Comparison of ENCODE assay signal across 17 cellular contexts in the genomic region with DNA sequence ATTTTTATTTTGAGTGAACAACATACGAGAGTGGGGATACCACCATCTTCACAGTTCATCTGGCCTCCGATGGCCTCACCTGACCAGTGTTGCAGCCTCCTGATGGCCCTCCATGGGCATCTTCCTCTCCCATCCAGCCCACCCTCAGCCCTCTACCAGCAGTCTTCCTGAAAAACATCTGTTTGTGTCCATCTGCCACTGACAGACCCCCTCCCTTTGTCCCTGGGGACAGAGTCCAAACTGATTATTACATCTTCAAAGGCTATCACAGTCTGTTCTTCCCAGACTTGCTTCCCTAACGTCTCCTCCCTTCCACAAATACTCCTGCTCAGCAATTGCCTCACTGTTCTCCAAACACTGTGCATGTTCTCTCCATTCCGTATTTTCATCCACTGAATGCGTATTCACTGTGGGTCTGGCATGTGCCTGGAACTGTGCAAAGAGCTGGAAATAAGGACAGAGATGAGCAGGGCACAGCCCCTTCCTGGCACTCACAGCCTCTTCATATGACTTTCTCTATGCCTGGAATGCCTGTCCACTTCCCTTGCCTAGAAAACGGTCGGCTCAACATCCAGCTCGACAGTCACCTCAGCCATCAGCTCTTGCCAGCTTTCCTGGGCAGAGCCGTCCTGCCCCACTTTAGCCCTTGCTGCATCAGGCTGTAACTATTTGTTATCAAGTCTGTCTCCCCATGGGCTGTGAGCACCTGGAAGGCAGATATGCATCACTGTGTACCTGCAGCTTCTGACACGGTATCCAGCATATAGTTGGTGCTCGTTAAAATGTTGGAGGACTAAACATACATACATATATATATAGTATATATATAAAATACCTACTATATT. TPM values are rescaled to one million over a fixed set of nuclear protein-coding genes. Genes with fewer than 3 reads are reported as not detected.
DNase-seq lines count a peak whose midpoint lies in the region; ATAC-seq and TF ChIP-seq lines count a peak whose summit lies in the region.
"Had no signal": no experiment of that assay in that cellular context is flagged by ENCODE, and none has a peak within 500 bp of the region (broad histone marks: within the 10 kb centered on the region; RNA-seq: fewer than 3 reads in every experiment).

No MANE protein-coding gene starts in this region.

- H3K4me3 ChIP-seq in neural progenitor cell = no peak overlapping the region
- H3K4me3 ChIP-seq: HAP-1 had no signal

- DNase-seq in activated CD8-positive, alpha-beta memory T cell treated with anti-CD3 and anti-CD28 coated beads, Interleukin-2, amount 10 ng/mL, durations not matched to agents 7 days and 5 days = peak; percentile 27
- DNase-seq in activated CD8-positive, alpha-beta memory T cell treated with anti-CD3 and anti-CD28 coated beads, Interleukin-2, amount 50 U/mL, for 4 hours = no peak
- DNase-seq in NCI-H524 treated with DMSO at 0.1 percent for 48 hours (lab: John Stamatoyannopoulos, UW) (peak; percentile 60), neural progenitor cell (ENCODE audit: low spot score) (no peak), NCI-H2196 (lab: John Stamatoyannopoulos, UW; ENCODE audit: unreplicated experiment) (no peak), mucosa of gallbladder (ENCODE audit: low spot score) (no peak)
- no peak for DNase-seq in activated CD8-positive, alpha-beta T cell treated with anti-CD3 and anti-CD28 coated beads for 36 hours
- DNase-seq in naive thymus-derived CD8-positive, alpha-beta T cell = no peak
- DNase-seq: COR-L47, NCI-H1105, NCI-H1694, NCI-H446, NCI-H774, Right ventricle myocardium superior had no signal

- peaks cover 3% of the 10 kb centered on the region for H3F3A ChIP-seq in neural progenitor cell (ENCODE audit: low read depth)

- no peaks in the 10 kb centered on the region for H3K79me2 ChIP-seq in neural progenitor cell (ENCODE audit: low read depth)

- no peak for ATAC-seq in activated CD8-positive, alpha-beta memory T cell treated with anti-CD3 and anti-CD28 coated beads, Interleukin-2, amount 10 ng/mL, durations not matched to agents 7 days and 5 days
- ATAC-seq in activated CD8-positive, alpha-beta T cell treated with anti-CD3 and anti-CD28 coated beads for 36 hours = no peak
- no peak for ATAC-seq in naive thymus-derived CD8-positive, alpha-beta T cell

- H2AFZ ChIP-seq in neural progenitor cell (replicated peaks) = no peak overlapping the region

- no peak overlapping the region for H3K4me3 Mint-ChIP-seq in activated CD8-positive, alpha-beta memory T cell treated with anti-CD3 and anti-CD28 coated beads, Interleukin-2, amount 10 ng/mL, durations not matched to agents 7 days and 5 days
- H3K4me3 Mint-ChIP-seq in activated CD8-positive, alpha-beta T cell treated with anti-CD3 and anti-CD28 coated beads for 36 hours = no peak overlapping the region
- peak overlapping the region; percentile 2 for H3K4me3 Mint-ChIP-seq in neural progenitor cell
- no peak overlapping the region for H3K4me3 Mint-ChIP-seq in naive thymus-derived CD8-positive, alpha-beta T cell
- H3K4me3 Mint-ChIP-seq: IgD-negative memory B cell had no signal

- H3K27ac ChIP-seq in neural progenitor cell = no peak overlapping the region
- H3K27ac ChIP-seq: C4-2B had no signal

- H3K27me3 ChIP-seq in neural progenitor cell = peaks cover 60% of the 10 kb centered on the region

- CTCF ChIA-PET in activated CD8-positive, alpha-beta memory T cell treated with anti-CD3 and anti-CD28 coated beads, Interleukin-2, amount 10 ng/mL, durations not matched to agents 7 days and 5 days (lab: Charles Lee) = no interaction called here
- CTCF ChIA-PET in activated CD8-positive, alpha-beta T cell treated with anti-CD3 and anti-CD28 coated beads for 36 hours (lab: Charles Lee) = no interaction called here

- H3K9me3 ChIP-seq in neural progenitor cell (ENCODE audit: low read depth) = no peaks in the 10 kb centered on the region
- H3K9me3 ChIP-seq: HAP-1 had no signal

- peaks cover 36% of the 10 kb centered on the region for H3K4me1 Mint-ChIP-seq in activated CD8-positive, alpha-beta memory T cell treated with anti-CD3 and anti-CD28 coated beads, Interleukin-2, amount 10 ng/mL, durations not matched to agents 7 days and 5 days
- peaks cover 40% of the 10 kb centered on the region for H3K4me1 Mint-ChIP-seq in activated CD8-positive, alpha-beta T cell treated with anti-CD3 and anti-CD28 coated beads for 36 hours (ENCODE audit: low read depth)
- peaks cover 20% of the 10 kb centered on the region for H3K4me1 Mint-ChIP-seq in neural progenitor cell
- peaks cover 3 to 21% (median 14%) of the 10 kb centered on the region in 4 donors for H3K4me1 Mint-ChIP-seq in naive thymus-derived CD8-positive, alpha-beta T cell

- H4K20me1 ChIP-seq in neural progenitor cell (ENCODE audit: low read depth) = no peaks in the 10 kb centered on the region

- intact Hi-C loops in activated CD8-positive, alpha-beta T cell treated with anti-CD3 and anti-CD28 coated beads for 36 hours (cut with micrococcal nuclease) = no loop called here

- TF ChIP-seq CTCF in activated CD8-positive, alpha-beta T cell treated with anti-CD3 and anti-CD28 coated beads for 36 hours (IDR thresholded peaks at IDR 0.05) = no peak
- TF ChIP-seq CTCF in neural progenitor cell (IDR thresholded peaks at IDR 0.05) = no peak

- H3K36me3 Mint-ChIP-seq in activated CD8-positive, alpha-beta memory T cell treated with anti-CD3 and anti-CD28 coated beads, Interleukin-2, amount 10 ng/mL, durations not matched to agents 7 days and 5 days = peaks cover 9% of the 10 kb centered on the region
- no peaks in the 10 kb centered on the region for H3K36me3 Mint-ChIP-seq in activated CD8-positive, alpha-beta T cell treated with anti-CD3 and anti-CD28 coated beads for 36 hours (ENCODE audit: low read depth)
- H3K36me3 Mint-ChIP-seq in neural progenitor cell = no peaks in the 10 kb centered on the region
- no peaks in the 10 kb centered on the region for H3K36me3 Mint-ChIP-seq in naive thymus-derived CD8-positive, alpha-beta T cell
- H3K36me3 Mint-ChIP-seq: IgD-negative memory B cell had no signal

- no peaks in the 10 kb centered on the region for H3K36me3 ChIP-seq in neural progenitor cell
- H3K36me3 ChIP-seq: HAP-1 had no signal

- H3K9ac ChIP-seq in neural progenitor cell = no peak overlapping the region

- peaks cover 46% of the 10 kb centered on the region for H3K27me3 Mint-ChIP-seq in activated CD8-positive, alpha-beta memory T cell treated with anti-CD3 and anti-CD28 coated beads, Interleukin-2, amount 10 ng/mL, durations not matched to agents 7 days and 5 days
- H3K27me3 Mint-ChIP-seq in activated CD8-positive, alpha-beta T cell treated with anti-CD3 and anti-CD28 coated beads for 36 hours = peaks cover 33% of the 10 kb centered on the region
- peaks cover 11% of the 10 kb centered on the region for H3K27me3 Mint-ChIP-seq in neural progenitor cell (ENCODE audit: insufficient read depth, low read depth)
- H3K27me3 Mint-ChIP-seq in naive thymus-derived CD8-positive, alpha-beta T cell = peaks cover 19 to 46% (median 38%) of the 10 kb centered on the region in 5 donors

- H3K4me1 ChIP-seq in neural progenitor cell = peaks cover 5% of the 10 kb centered on the region

- H3K9me3 Mint-ChIP-seq in activated CD8-positive, alpha-beta memory T cell treated with anti-CD3 and anti-CD28 coated beads, Interleukin-2, amount 10 ng/mL, durations not matched to agents 7 days and 5 days (ENCODE audit: low read depth) = no peaks in the 10 kb centered on the region
- no peaks in the 10 kb centered on the region for H3K9me3 Mint-ChIP-seq in activated CD8-positive, alpha-beta T cell treated with anti-CD3 and anti-CD28 coated beads for 36 hours
- no peaks in the 10 kb centered on the region for H3K9me3 Mint-ChIP-seq in neural progenitor cell
- H3K9me3 Mint-ChIP-seq in naive thymus-derived CD8-positive, alpha-beta T cell = no peaks in the 10 kb centered on the region

- no peak overlapping the region for H3K27ac Mint-ChIP-seq in activated CD8-positive, alpha-beta memory T cell treated with anti-CD3 and anti-CD28 coated beads, Interleukin-2, amount 10 ng/mL, durations not matched to agents 7 days and 5 days
- H3K27ac Mint-ChIP-seq in activated CD8-positive, alpha-beta T cell treated with anti-CD3 and anti-CD28 coated beads for 36 hours = peak overlapping the region; percentile 0
- no peak overlapping the region for H3K27ac Mint-ChIP-seq in neural progenitor cell
- H3K27ac Mint-ChIP-seq in naive thymus-derived CD8-positive, alpha-beta T cell = no peak overlapping the region
- H3K27ac Mint-ChIP-seq: IgD-negative memory B cell had no signal

- H3K4me2 ChIP-seq in neural progenitor cell = no peak overlapping the region

- POLR2A ChIA-PET in activated CD8-positive, alpha-beta T cell treated with anti-CD3 and anti-CD28 coated beads for 36 hours (lab: Charles Lee) = interaction anchor here (1.0 to 2.3 kb wide), 2 partner anchors 8 to 33 kb away, joined by 3 to 6 read pairs; a partner anchor contains a TSS
- POLR2A ChIA-PET in naive thymus-derived CD8-positive, alpha-beta T cell (lab: Charles Lee) = no interaction called here

RNA-seq across cellular contexts. Expression of a gene that starts 8.3 kb away (rescaled TPM):
- total RNA-seq in activated CD8-positive, alpha-beta memory T cell treated with anti-CD3 and anti-CD28 coated beads, Interleukin-2, amount 10 ng/mL, durations not matched to agents 7 days and 5 days = 10 to 100 TPM; 21.3 to 36.5 TPM
- total RNA-seq in activated CD8-positive, alpha-beta T cell treated with anti-CD3 and anti-CD28 coated beads for 36 hours = 10 to 100 TPM; 35.4 to 41.3 TPM
- 7.2 and 7.8 TPM in 2 replicates for total RNA-seq in neural progenitor cell (ENCODE audit: low replicate concordance)
- 1 to 10 TPM; 1.4 to 1.8 TPM for total RNA-seq in naive thymus-derived CD8-positive, alpha-beta T cell
- polyA plus RNA-seq in naive thymus-derived CD8-positive, alpha-beta T cell = not detected
- 17.3 TPM for total RNA-seq in mucosa of gallbladder

Comparison
In these comparisons a context has a peak if more than half of its experiments do, and no peak if none do; other contexts are left out.
1. DNase-seq: peak in activated CD8-positive, alpha-beta memory T cell treated with anti-CD3 and anti-CD28 coated beads, Interleukin-2, amount 10 ng/mL, durations not matched to agents 7 days and 5 days (single experiment) and NCI-H524 treated with DMSO at 0.1 percent for 48 hours (single experiment); none in activated CD8-positive, alpha-beta memory T cell treated with anti-CD3 and anti-CD28 coated beads, Interleukin-2, amount 50 U/mL, for 4 hours (single experiment), activated CD8-positive, alpha-beta T cell treated with anti-CD3 and anti-CD28 coated beads for 36 hours (single experiment), neural progenitor cell (single experiment), naive thymus-derived CD8-positive, alpha-beta T cell (0 of 10), NCI-H2196 (single experiment) and mucosa of gallbladder (single experiment).